In the genomic region with DNA sequence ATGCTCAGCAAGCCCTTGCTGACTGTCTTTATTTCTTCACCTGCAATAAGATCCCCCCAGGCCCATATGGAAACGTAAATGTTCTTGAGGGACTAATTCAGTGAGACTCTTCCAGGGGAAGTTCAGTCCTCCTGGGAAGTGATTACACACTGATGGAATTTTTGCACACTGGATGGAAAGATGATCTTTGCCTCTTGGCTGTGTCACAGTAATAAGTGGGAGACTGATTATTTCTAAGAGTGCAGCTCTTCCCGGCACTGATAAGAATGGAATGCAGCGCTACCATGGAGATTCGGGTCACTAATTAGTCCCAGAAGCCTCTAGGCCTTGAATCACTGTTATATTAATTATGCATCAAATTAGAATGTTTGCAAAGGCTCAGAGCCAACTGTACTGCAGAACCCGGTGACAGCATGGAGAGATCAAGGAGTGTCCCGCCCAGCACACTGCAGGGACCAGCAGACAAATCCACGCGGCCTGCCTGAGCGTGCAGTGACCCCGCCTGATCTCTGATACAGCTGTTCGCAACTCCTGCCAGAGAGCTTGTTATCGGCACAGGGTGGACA, we compare ENCODE assay signal across 10 cellular contexts.
DNase-seq lines count a peak whose midpoint lies in the region; ATAC-seq and TF ChIP-seq lines count a peak whose summit lies in the region.
"Had no signal": no experiment of that assay in that cellular context is flagged by ENCODE, and none has a peak within 500 bp of the region (broad histone marks: within the 10 kb centered on the region; RNA-seq: fewer than 3 reads in every experiment).

No MANE protein-coding gene starts in this region.

- peak overlapping the region; percentile 84 for H3K4me3 Mint-ChIP-seq in HFFc6
- H3K4me3 Mint-ChIP-seq: H9 had no signal

- H3K9me3 Mint-ChIP-seq in HFFc6: peaks cover 42% of the 10 kb centered on the region

- no peaks in the 10 kb centered on the region for H3K9me3 ChIP-seq in testis

- no peak for ATAC-seq in GM18909 (IDR thresholded peaks at IDR 0.05; ENCODE audit: poor library complexity, unreplicated experiment)

- H3K27ac Mint-ChIP-seq in HFFc6: peak overlapping the region; percentile 98
- H3K27ac Mint-ChIP-seq: H9 had no signal

- no peaks in the 10 kb centered on the region for H3K27me3 Mint-ChIP-seq in HFFc6 (ENCODE audit: insufficient read depth)

- TF ChIP-seq CTCF in HFFc6 (IDR thresholded peaks at IDR 0.05) (no peak), testis (IDR thresholded peaks at IDR 0.05) (no peak), GM20000 (IDR thresholded peaks at IDR 0.05; ENCODE audit: extremely low read depth, missing control alignments) (no peak)

- intact Hi-C loops in testis (cut with DNase I; ENCODE audit: low total_unique reads): no loop called here

- 13 to 21% methylated on average over 12 of the region's 12 CpGs for WGBS in testis, 2 donors

- DNase-seq in HFFc6 (peak; percentile 89), brain pericyte (ENCODE audit: low read depth, low spot score) (peak; percentile 55), left kidney (ENCODE audit: low read depth, low spot score) (peak; percentile 84), testis (peak; percentile 60), SIG-M5 (lab: John Stamatoyannopoulos, UW) (no peak), GM20000 (ENCODE audit: low spot score) (no peak)
- DNase-seq: H9; stimulated activated naive CD4-positive, alpha-beta T cell treated with Interleukin-2 at 50 U/mL for 16 hours had no signal

- peaks cover 46% of the 10 kb centered on the region for H3K4me1 Mint-ChIP-seq in HFFc6 (ENCODE audit: low read depth)

- TF ChIP-seq POLR2A in testis (IDR thresholded peaks at IDR 0.05): no peak

- no peak overlapping the region for H3K27ac ChIP-seq in testis
- H3K27ac ChIP-seq: epithelial cell of prostate had no signal

- H3K4me1 ChIP-seq in testis: peaks cover 10% of the 10 kb centered on the region

- no peak overlapping the region for H3K4me3 ChIP-seq in testis

- no peaks in the 10 kb centered on the region for H3K36me3 ChIP-seq in testis (ENCODE audit: low read depth, missing control alignments)

- H3K36me3 Mint-ChIP-seq in HFFc6 (ENCODE audit: low read depth): peaks cover 47% of the 10 kb centered on the region

- H3K27me3 ChIP-seq in testis: no peaks in the 10 kb centered on the region

Comparison
In these comparisons a context has a peak if more than half of its experiments do, and no peak if none do; other contexts are left out.
1. DNase-seq: peak in HFFc6 (single experiment), brain pericyte (single experiment), left kidney (single experiment) and testis (single experiment); none in SIG-M5 (single experiment) and GM20000 (single experiment).